In genomic region chr17:65173284-65173793, GRCh38 we compare ENCODE assay signal across 8 cellular contexts. TPM values are rescaled to one million over a fixed set of nuclear protein-coding genes. Genes with fewer than 3 reads are reported as not detected.
A peak's percentile ranks its signal among the peaks of the same experiment; 100 is the strongest.
DNase-seq lines count a peak whose midpoint lies in the region; ATAC-seq and TF ChIP-seq lines count a peak whose summit lies in the region.

No MANE protein-coding gene starts in this region.

- H2BK15ac ChIP-seq in neuronal stem cell (ENCODE audit: low read length): no peak overlapping the region

- no peak overlapping the region for H3K18ac ChIP-seq in neuronal stem cell (ENCODE audit: low read length)

- no peak overlapping the region for H3K27ac ChIP-seq in neuronal stem cell (replicated peaks; ENCODE audit: low read length)

- TF ChIP-seq CTCF in fibroblast of villous mesenchyme (IDR thresholded peaks at IDR 0.05; ENCODE audit: insufficient read depth, low read depth, low read length): no peak

- ATAC-seq in GM18511 (IDR thresholded peaks at IDR 0.05; ENCODE audit: unreplicated experiment): no peak

- H3K4me3 ChIP-seq in fibroblast of villous mesenchyme (ENCODE audit: low read depth, low read length): no peak overlapping the region
- H3K4me3 ChIP-seq in neuronal stem cell (ENCODE audit: low read length in 2 of 2): no peak overlapping the region

- no peak overlapping the region for H3K4ac ChIP-seq in neuronal stem cell (ENCODE audit: low read length)

- H3K36me3 ChIP-seq in neuronal stem cell (replicated peaks in 1 of 2; ENCODE audit: control insufficient read depth in 2 of 2, insufficient read depth in 2 of 2, low read length in 2 of 2): peaks cover 0 to 2% of the 10 kb centered on the region in 2 donors

- H2BK120ac ChIP-seq in neuronal stem cell (ENCODE audit: low read depth, low read length): no peak overlapping the region

- H2AFZ ChIP-seq in neuronal stem cell (ENCODE audit: low read length): no peak overlapping the region

- no peaks in the 10 kb centered on the region for H3K79me1 ChIP-seq in neuronal stem cell (ENCODE audit: low read depth, low read length)

- no peak overlapping the region for H3K4me2 ChIP-seq in neuronal stem cell (ENCODE audit: insufficient read depth, low read length, poor library complexity, severe bottlenecking)

- H4K91ac ChIP-seq in neuronal stem cell (ENCODE audit: low read depth, low read length, poor library complexity): no peak overlapping the region

- H2BK12ac ChIP-seq in neuronal stem cell (ENCODE audit: low read length): no peak overlapping the region

- no peak overlapping the region for H3K9ac ChIP-seq in neuronal stem cell (ENCODE audit: low read depth, low read length, poor library complexity)

- peaks cover 0 to 6% of the 10 kb centered on the region in 2 donors for H3K9me3 ChIP-seq in neuronal stem cell (replicated peaks in 1 of 2; ENCODE audit: control insufficient read depth in 2 of 2, insufficient read depth in 1 of 2, low read depth in 1 of 2, low read length in 2 of 2)

- H4K8ac ChIP-seq in neuronal stem cell (ENCODE audit: low read depth, low read length): no peak overlapping the region

- no peak overlapping the region for H3K23ac ChIP-seq in neuronal stem cell (ENCODE audit: low read depth, low read length, poor library complexity)

- H3K27me3 ChIP-seq in neuronal stem cell (ENCODE audit: control insufficient read depth in 3 of 3, insufficient read depth in 3 of 3, low read depth in 1 of 3, low read length in 3 of 3): no peaks in the 10 kb centered on the region

- H2AK5ac ChIP-seq in neuronal stem cell (ENCODE audit: low read depth, low read length): no peak overlapping the region

- no peak overlapping the region for H3K14ac ChIP-seq in neuronal stem cell (ENCODE audit: low read length)

- no peak overlapping the region for H2BK5ac ChIP-seq in neuronal stem cell (ENCODE audit: low read length)

- DNase-seq in Daoy (ENCODE audit: low read depth) (peak; percentile 81), NCI-H1105 (lab: John Stamatoyannopoulos, UW) (peak; percentile 38), fibroblast of villous mesenchyme (ENCODE audit: low read depth) (peak; percentile 89), 8988T (no peak), neuronal stem cell (ENCODE audit: low spot score) (no peak)
- DNase-seq in activated CD8-positive, alpha-beta memory T cell treated with anti-CD3 and anti-CD28 coated beads, Interleukin-2, amount 50 U/mL, for 24 hours (ENCODE audit: extremely low read depth): peak; percentile 56
- DNase-seq in stimulated activated CD4-positive, alpha-beta T cell treated with anti-CD3 and anti-CD28 coated beads, Interleukin-4, amount 100 ng/mL, for 24 hours: peak; percentile 72

- WGBS in neuronal stem cell (ENCODE audit: extremely low coverage in 2 of 2, insufficient read length in 2 of 2, insufficient replicate concordance in 1 of 2), 2 donors: no CpG with 5 or more reads among the region's 12 CpGs

- peaks cover 0 to 4% of the 10 kb centered on the region in 2 donors for H3K4me1 ChIP-seq in neuronal stem cell (ENCODE audit: control insufficient read depth in 2 of 2, insufficient read depth in 1 of 2, low read depth in 1 of 2, low read length in 2 of 2)

RNA-seq across cellular contexts. Expression of gene RGS9, which starts 36.2 kb away (rescaled TPM):
- 0.24 and 1.1 TPM in 2 replicates for total RNA-seq in Daoy (2014; rRNA removed; shearing (Covaris generic))
- 2.2 and 2.6 TPM in 2 replicates for total RNA-seq in fibroblast of villous mesenchyme
- 8.1 TPM for polyA plus RNA-seq in neuronal stem cell (2013, experiment 1 of 2)
- polyA plus RNA-seq in neuronal stem cell (2013, experiment 2 of 2): 7.6 TPM

Comparison
In these comparisons a context has a peak if more than half of its experiments do, and no peak if none do; other contexts are left out.
1. DNase-seq: peak in Daoy (single experiment), NCI-H1105 (single experiment), activated CD8-positive, alpha-beta memory T cell treated with anti-CD3 and anti-CD28 coated beads, Interleukin-2, amount 50 U/mL, for 24 hours (single experiment), fibroblast of villous mesenchyme (single experiment) and stimulated activated CD4-positive, alpha-beta T cell treated with anti-CD3 and anti-CD28 coated beads, Interleukin-4, amount 100 ng/mL, for 24 hours (single experiment); none in 8988T (single experiment) and neuronal stem cell (single experiment).